Comparison of ENCODE assay signal across 18 cellular contexts in the genomic region with DNA sequence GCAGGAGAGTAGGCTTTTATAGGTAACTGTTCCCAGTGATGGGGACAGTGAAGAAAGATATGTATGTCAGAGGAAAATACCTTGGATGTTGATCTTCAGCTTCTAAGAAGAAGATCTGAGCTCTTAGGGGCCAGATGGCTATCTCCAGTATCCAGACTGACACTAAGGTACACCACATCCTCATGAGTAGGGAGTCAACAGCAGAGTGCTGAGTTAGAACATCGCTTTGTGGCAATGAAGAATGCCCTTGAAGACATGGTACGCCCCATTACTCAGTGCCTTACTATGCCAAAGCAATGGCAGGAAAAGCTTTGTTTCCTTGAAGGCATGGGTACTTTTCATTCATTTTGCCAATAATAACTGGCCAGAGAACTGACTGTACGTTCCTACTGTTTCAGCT.
"Had no signal": no experiment of that assay in that cellular context is flagged by ENCODE, and none has a peak within 500 bp of the region (broad histone marks: within the 10 kb centered on the region; RNA-seq: fewer than 3 reads in every experiment).

No MANE protein-coding gene starts in this region.

- H3K9ac ChIP-seq: neural progenitor cell had no signal

- DNase-seq: activated CD4-positive, alpha-beta T cell treated with anti-CD3 and anti-CD28 coated beads, Interleukin-2, amount 10 ng/mL, durations not matched to agents 7 days and 5 days; activated CD4-positive, CD25-positive, alpha-beta regulatory T cell; activated CD8-positive, alpha-beta memory T cell treated with anti-CD3 and anti-CD28 coated beads for 24 hours; activated naive CD4-positive, alpha-beta T cell; activated T-cell treated with anti-CD3 and anti-CD28 coated beads for 4 hours; anterior cingulate cortex; dorsolateral prefrontal cortex; endodermal cell; hypothalamus; left colon; midbrain; ovary; sigmoid colon; stimulated activated CD4-positive, alpha-beta T cell treated with anti-CD3 and anti-CD28 coated beads, Interleukin-1b, Interleukin-23, amount 100 ng/mL, for 48 hours; SW 1271 had no signal

- H3K9me3 ChIP-seq: ovary, sigmoid colon had no signal

- H3K4me2 ChIP-seq: neural progenitor cell had no signal

- H3K4me1 ChIP-seq: neural progenitor cell had no signal

- FAIRE-seq: TTC549 had no signal

- H3K36me3 ChIP-seq: neural progenitor cell, ovary, sigmoid colon had no signal

- ATAC-seq: left colon had no signal

- H3K4me3 ChIP-seq: dorsolateral prefrontal cortex, lung, neural progenitor cell, ovary, sigmoid colon had no signal

- H3K27me3 ChIP-seq: dorsolateral prefrontal cortex, neural progenitor cell, ovary, sigmoid colon had no signal

- H2AFZ ChIP-seq: neural progenitor cell had no signal

- H3K27ac ChIP-seq: dorsolateral prefrontal cortex, neural progenitor cell, ovary, sigmoid colon had no signal
